In genomic region chr6:40195751-40196518, GRCh38 we compare ENCODE assay signal across 29 cellular contexts.
"Had no signal": no experiment of that assay in that cellular context is flagged by ENCODE, and none has a peak within 500 bp of the region (broad histone marks: within the 10 kb centered on the region; RNA-seq: fewer than 3 reads in every experiment).

No MANE protein-coding gene starts in this region.

- H3K36me3 ChIP-seq: SJCRH30, WERI-Rb-1 had no signal

- H3K27ac ChIP-seq: body of pancreas, KMS-11, SJCRH30, WERI-Rb-1 had no signal

- ATAC-seq: activated CD4-positive, alpha-beta T cell treated with anti-CD3 and anti-CD28 coated beads for 36 hours; activated CD8-positive, alpha-beta T cell treated with anti-CD3 and anti-CD28 coated beads, Interleukin-2, amount 10 ng/mL, durations not matched to agents 7 days and 5 days; body of pancreas; Panc1 had no signal

- H3K27ac Mint-ChIP-seq: activated CD4-positive, alpha-beta T cell treated with anti-CD3 and anti-CD28 coated beads for 36 hours; activated CD8-positive, alpha-beta T cell treated with anti-CD3 and anti-CD28 coated beads, Interleukin-2, amount 10 ng/mL, durations not matched to agents 7 days and 5 days; activated naive CD4-positive, alpha-beta T cell treated with anti-CD3 and anti-CD28 coated beads, Interleukin-2, amount 50 U/mL, for 24 hours; activated T-cell treated with anti-CD3 and anti-CD28 coated beads, Interleukin-2, amount 50 U/mL, for 24 hours; activated T-helper 1 cell treated with anti-CD3 and anti-CD28 coated beads, Interleukin-12 subunit alpha, Interleukin-12 subunit beta, Interleukin-2, Interleukin-4 antibody, amounts not matched to agents 30 ng/mL and 10 ng/mL and 1 ng/mL, durations not matched to agents 14 hours and 24 hours and 36 hours had no signal

- H3K9me3 ChIP-seq: body of pancreas, SJCRH30, SK-N-SH had no signal

- H3K4me3 Mint-ChIP-seq: activated CD4-positive, alpha-beta T cell treated with anti-CD3 and anti-CD28 coated beads for 36 hours; activated CD8-positive, alpha-beta T cell treated with anti-CD3 and anti-CD28 coated beads, Interleukin-2, amount 10 ng/mL, durations not matched to agents 7 days and 5 days; activated naive CD4-positive, alpha-beta T cell treated with anti-CD3 and anti-CD28 coated beads, Interleukin-2, amount 50 U/mL, for 24 hours; activated T-cell treated with anti-CD3 and anti-CD28 coated beads, Interleukin-2, amount 50 U/mL, for 24 hours; activated T-helper 1 cell treated with anti-CD3 and anti-CD28 coated beads, Interleukin-12 subunit alpha, Interleukin-12 subunit beta, Interleukin-2, Interleukin-4 antibody, amounts not matched to agents 30 ng/mL and 10 ng/mL and 1 ng/mL, durations not matched to agents 14 hours and 24 hours and 36 hours had no signal

- H3K4me1 Mint-ChIP-seq: activated CD4-positive, alpha-beta T cell treated with anti-CD3 and anti-CD28 coated beads for 36 hours; activated naive CD4-positive, alpha-beta T cell treated with anti-CD3 and anti-CD28 coated beads, Interleukin-2, amount 50 U/mL, for 24 hours had no signal

- H3K9me3 Mint-ChIP-seq: activated naive CD4-positive, alpha-beta T cell treated with anti-CD3 and anti-CD28 coated beads, Interleukin-2, amount 50 U/mL, for 24 hours; activated T-cell treated with anti-CD3 and anti-CD28 coated beads, Interleukin-2, amount 50 U/mL, for 24 hours; activated T-helper 1 cell treated with anti-CD3 and anti-CD28 coated beads, Interleukin-12 subunit alpha, Interleukin-12 subunit beta, Interleukin-2, Interleukin-4 antibody, amounts not matched to agents 30 ng/mL and 10 ng/mL and 1 ng/mL, durations not matched to agents 14 hours and 24 hours and 36 hours had no signal

- DNase-seq: activated CD4-positive, alpha-beta T cell treated with anti-CD3 and anti-CD28 coated beads for 36 hours; activated CD8-positive, alpha-beta T cell treated with anti-CD3 and anti-CD28 coated beads, Interleukin-2, amount 10 ng/mL, durations not matched to agents 7 days and 5 days; activated effector memory CD4-positive, alpha-beta T cell treated with Interleukin-2 at 50 U/mL for 16 hours; activated naive CD4-positive, alpha-beta T cell; activated T-cell treated with anti-CD3 and anti-CD28 coated beads, Interleukin-2, amount 50 U/mL, for 24 hours; aorta; body of pancreas; central memory CD4-positive, alpha-beta T cell; MV-4-11; NCI-H1092 treated with DMSO at 0.1 percent for 48 hours; NCI-H1417 treated with DMSO at 0.1 percent for 48 hours; NCI-H1694; NCI-H2029; NCI-H2107; NCI-H2227 treated with DMSO at 0.1 percent for 48 hours; NCI-H510A; NCI-H526 treated with DMSO at 0.1 percent for 48 hours; NK-92 treated with Interleukin-12 subunit alpha and Interleukin-12 subunit beta, amount 100 ng/mL, for 24 hours; OCI-M1; Right ventricle myocardium superior; RPMI8226; SJCRH30; SK-N-SH; T-helper 1 cell; WERI-Rb-1 had no signal

- H3K4me2 ChIP-seq: KMS-11, SK-N-SH had no signal

- H3K4me1 ChIP-seq: body of pancreas, SJCRH30 had no signal

- H3K4me3 ChIP-seq: body of pancreas, SJCRH30 had no signal

- H3K36me3 Mint-ChIP-seq: activated naive CD4-positive, alpha-beta T cell treated with anti-CD3 and anti-CD28 coated beads, Interleukin-2, amount 50 U/mL, for 24 hours had no signal

- H3K27me3 ChIP-seq: body of pancreas, SJCRH30 had no signal

- H3K9ac ChIP-seq: KMS-11, SK-N-SH had no signal
